8 cellular contexts compared by ENCODE assay signal in the genomic region with DNA sequence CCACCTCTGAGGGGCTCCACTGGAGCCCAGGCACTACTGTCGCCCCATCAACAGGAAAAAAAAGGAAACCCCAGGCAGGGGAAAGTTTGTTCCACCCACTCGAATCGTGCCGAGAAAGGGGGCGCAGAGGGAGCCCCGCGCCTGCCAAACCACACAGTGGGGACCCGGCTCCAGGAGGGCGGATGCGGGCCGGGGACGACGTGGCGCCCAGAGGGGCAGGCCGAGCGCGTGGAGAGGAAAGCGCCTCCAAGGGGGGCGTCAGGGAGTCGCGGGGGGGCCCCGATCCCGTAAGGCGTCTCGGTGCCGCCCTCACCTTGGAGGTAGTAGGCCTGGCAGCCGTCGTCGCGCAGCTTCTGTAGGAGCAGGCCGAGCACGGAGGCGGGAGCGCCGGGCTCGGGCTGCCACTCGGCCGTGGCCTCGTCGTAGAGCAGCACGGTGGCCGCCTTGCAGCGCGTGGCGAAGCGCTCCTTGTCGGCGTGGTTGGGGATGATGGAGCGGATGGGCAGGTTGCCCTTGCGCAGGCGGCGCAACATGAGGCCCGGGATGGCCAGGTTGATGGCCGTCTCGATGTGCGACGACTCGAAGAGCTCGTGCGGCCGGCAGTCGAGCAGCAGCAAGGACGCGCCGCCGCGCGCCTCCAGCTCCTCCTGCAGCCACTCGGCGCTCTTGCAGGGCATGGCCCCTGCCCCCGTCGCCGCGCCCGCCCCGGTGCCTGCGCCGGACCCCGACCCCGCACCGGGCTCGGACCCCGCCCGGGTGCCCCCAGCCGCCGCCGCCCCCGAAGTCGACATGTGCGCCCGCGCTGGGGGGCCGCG. TPM values are rescaled to one million over a fixed set of nuclear protein-coding genes. Genes with fewer than 3 reads are reported as not detected.
A peak's percentile ranks its signal among the peaks of the same experiment; 100 is the strongest.
DNase-seq lines count a peak whose midpoint lies in the region; ATAC-seq and TF ChIP-seq lines count a peak whose summit lies in the region.

No MANE protein-coding gene starts in this region.

- H3K27ac ChIP-seq in PC-3 (ENCODE audit: low read length) (peak overlapping the region; percentile 56), parathyroid adenoma (peak overlapping the region; percentile 65)

- peak overlapping the region; percentile 92 for H3K4me3 ChIP-seq in PC-3 (ENCODE audit: low read length)
- peak overlapping the region; percentile 63 for H3K4me3 ChIP-seq in parathyroid adenoma (ENCODE audit: low read depth, low read length)

- peak overlapping the region; percentile 98 for H3K4me2 ChIP-seq in PC-3 (ENCODE audit: low read length)
- peak overlapping the region; percentile 87 for H3K4me2 ChIP-seq in parathyroid adenoma (ENCODE audit: low read length)

- H3K79me2 ChIP-seq in PC-3 (ENCODE audit: low read length) (peaks cover 53% of the 10 kb centered on the region), parathyroid adenoma (peaks cover 4% of the 10 kb centered on the region)

- POLR2A ChIA-PET in PC-3 (lab: Charles Lee; ENCODE audit: unreplicated experiment) = interaction anchor here (0.5 to 1.0 kb wide), 4 partner anchors 60 to 119 kb away, joined by 3 to 6 read pairs (median 4); a partner anchor contains a TSS

- no peaks in the 10 kb centered on the region for H3K9me2 ChIP-seq in PC-3 (replicated peaks; ENCODE audit: low read length)

- H4K20me1 ChIP-seq in PC-3 (ENCODE audit: low read length) = peaks cover 10% of the 10 kb centered on the region

- H3K36me3 ChIP-seq in PC-3 (ENCODE audit: low read depth, low read length) (peaks cover 29% of the 10 kb centered on the region), parathyroid adenoma (ENCODE audit: control insufficient read depth, insufficient read depth, low read length) (no peaks in the 10 kb centered on the region)

- peaks cover 40% of the 10 kb centered on the region for H3K4me1 ChIP-seq in PC-3 (ENCODE audit: insufficient read depth, low read length)
- peaks cover 4% of the 10 kb centered on the region for H3K4me1 ChIP-seq in parathyroid adenoma

- peak; percentile 51 for DNase-seq in PC-3
- peak; percentile 13 for DNase-seq in activated gamma-delta T cell treated with anti-CD3 and anti-CD28 coated beads, Interleukin-2, amount 50 U/mL, for 16 hours (ENCODE audit: low read depth)
- DNase-seq in germinal center (ENCODE audit: low spot score) = peak; percentile 39
- no peak for DNase-seq in GF-D8 (lab: John Stamatoyannopoulos, UW)

- H3K27me3 ChIP-seq in PC-3 (ENCODE audit: low read length) (no peaks in the 10 kb centered on the region), parathyroid adenoma (ENCODE audit: control insufficient read depth, insufficient read depth, low read length) (no peaks in the 10 kb centered on the region)

- intact Hi-C loops in PC-3 (cut with micrococcal nuclease) = loop anchor here (2.0 to 10.0 kb wide), 3 partner anchors 73 to 222 kb away; a partner anchor contains a TSS

- H3K9me3 ChIP-seq in PC-3 (ENCODE audit: low read length) = no peaks in the 10 kb centered on the region
- no peaks in the 10 kb centered on the region for H3K9me3 ChIP-seq in parathyroid adenoma (ENCODE audit: control insufficient read depth, low read length)

- peak; percentile 10 for ATAC-seq in HG02588 (IDR thresholded peaks at IDR 0.05; ENCODE audit: unreplicated experiment)
- ATAC-seq in PC-3 = 0 out of 2 replicates have a peak, but pooled peaks have one; percentile 1
- no peak for ATAC-seq in GM18519 (IDR thresholded peaks at IDR 0.05; ENCODE audit: low FRiP score, unreplicated experiment)

- TF ChIP-seq CTCF in GM12874 (IDR thresholded peaks at IDR 0.05; ENCODE audit: insufficient read depth, low read depth, low read length) = peak; percentile 49
- TF ChIP-seq CTCF in PC-3 (conservative IDR thresholded peaks at IDR 0.05; ENCODE audit: low read depth, low read length) = no peak
- no peak for TF ChIP-seq CTCF in parathyroid adenoma (IDR thresholded peaks at IDR 0.05)

- no peaks in the 10 kb centered on the region for H3F3A ChIP-seq in PC-3 (ENCODE audit: low read length, unreplicated experiment)

- H3K9ac ChIP-seq in PC-3 (ENCODE audit: low read length) (peak overlapping the region; percentile 97), parathyroid adenoma (peak overlapping the region; percentile 17)

- CTCF ChIA-PET in PC-3 (lab: Charles Lee) = interaction anchor here (0.5 to 0.9 kb wide), 4 partner anchors 18 to 67 kb away, joined by 3 read pairs; no protein-coding TSS in a partner anchor

- BruUV-seq in PC-3 (replicated peaks; lab: Mats Ljungman, UMichigan) = no TSS peak

- H2AFZ ChIP-seq in PC-3 (ENCODE audit: low read length) (peak overlapping the region; percentile 29; the same call in 1 of the 2 replicates), parathyroid adenoma (peak overlapping the region; percentile 91)

RNA-seq across cellular contexts. Expression of a gene that starts 0.6 kb away (rescaled TPM):
- 40.9 and 51.1 TPM in 2 replicates for total RNA-seq in PC-3 (2014; rRNA removed)
